1 cellular context compared by ENCODE assay signal in genomic region chr7:55154096-55154495, GRCh38.
TF ChIP-seq lines count a peak whose summit lies in the region.

No MANE protein-coding gene starts in this region.

TF ChIP-seq in HepG2, 621 proteins besides CTCF, POLR2A, EP300 and RAD21 (continued from another document):
- no peak for TF ChIP-seq ZNF280D (CRISPR knock-in tag; IDR thresholded peaks at IDR 0.05)
